ENCODE assay signal across 18 cellular contexts in genomic region chr2:10981941-10982381, GRCh38.
"Had no signal": no experiment of that assay in that cellular context is flagged by ENCODE, and none has a peak within 500 bp of the region (broad histone marks: within the 10 kb centered on the region; RNA-seq: fewer than 3 reads in every experiment).

No MANE protein-coding gene starts in this region.

- DNase-seq: effector memory CD4-positive, alpha-beta T cell; kidney; left cardiac atrium; mesendoderm; naive thymus-derived CD4-positive, alpha-beta T cell; nephron progenitor cell; small intestine; stimulated activated CD4-positive, alpha-beta T cell treated with anti-CD3 and anti-CD28 coated beads, Interleukin-4, amount 100 ng/mL, for 1 hour; stimulated activated CD8-positive, alpha-beta memory T cell treated with anti-CD3 and anti-CD28 coated beads, Interleukin-4, amount 100 ng/mL, for 48 hours; stimulated activated naive CD8-positive, alpha-beta T cell treated with anti-CD3 and anti-CD28 coated beads, Interleukin-15, Interleukin-2, amounts not matched to agents 100 U/mL and 50 U/mL, for 24 hours; uterus had no signal

- ATAC-seq: esophagus mucosa; naive thymus-derived CD4-positive, alpha-beta T cell; stimulated activated effector memory CD8-positive, alpha-beta T cell treated with anti-CD3 and anti-CD28 coated beads, Interleukin-12 subunit alpha, Interleukin-12 subunit beta, amount 100 ng/mL, for 72 hours; stimulated activated naive CD8-positive, alpha-beta T cell treated with anti-CD3 and anti-CD28 coated beads, Interleukin-15, Interleukin-2, amounts not matched to agents 100 U/mL and 50 U/mL, for 24 hours had no signal

- H3K36me3 ChIP-seq: neutrophil, suprapubic skin, tibial artery, upper lobe of left lung, uterus had no signal

- H3K4me3 ChIP-seq: hepatocyte, suprapubic skin, tibial artery, upper lobe of left lung, uterus had no signal

- H3K27ac ChIP-seq: hepatocyte, neutrophil, suprapubic skin, tibial artery, uterus had no signal

- H3K27me3 ChIP-seq: hepatocyte, upper lobe of left lung, uterus had no signal

- H3K4me2 ChIP-seq: hepatocyte had no signal

- H3K9me3 ChIP-seq: neutrophil, suprapubic skin, tibial artery, upper lobe of left lung, uterus had no signal

- H3K4me1 ChIP-seq: tibial artery, uterus had no signal

- H2AFZ ChIP-seq: hepatocyte had no signal
